23 cellular contexts compared by ENCODE assay signal in genomic region chr4:19523964-19524363, GRCh38.
"Had no signal": no experiment of that assay in that cellular context is flagged by ENCODE, and none has a peak within 500 bp of the region (broad histone marks: within the 10 kb centered on the region; RNA-seq: fewer than 3 reads in every experiment).

No MANE protein-coding gene starts in this region.

- H3K36me3 ChIP-seq: neural progenitor cell, ovary, right lobe of liver, sigmoid colon, stomach, thoracic aorta, thyroid gland, tibial nerve, upper lobe of left lung, vagina had no signal

- ATAC-seq: psoas muscle; right cardiac atrium; right lobe of liver; stimulated activated effector memory CD8-positive, alpha-beta T cell treated with anti-CD3 and anti-CD28 coated beads, Interleukin-12 subunit alpha, Interleukin-12 subunit beta, amount 100 ng/mL, for 72 hours; stimulated activated naive B cell treated with anti-CD40 and anti-IgM and Interleukin-4, amounts not matched to agents 10 μg/mL and 1 μg/mL and 100 μg/mL, for 72 hours had no signal

- FAIRE-seq: small intestine, urothelium cell line had no signal

- DNase-seq: occipital lobe; ovary; psoas muscle; right cardiac atrium; right lobe of liver; sigmoid colon; small intestine; stimulated activated CD4-positive, alpha-beta T cell treated with anti-CD3 and anti-CD28 coated beads, Interleukin-15, amount 100 ng/mL, for 24 hours; stimulated activated CD4-positive, alpha-beta T cell treated with anti-CD3 and anti-CD28 coated beads, Interleukin-2, amount 100 ng/mL, for 24 hours; stimulated activated CD4-positive, alpha-beta T cell treated with anti-CD3 and anti-CD28 coated beads, Interleukin-2, amount 100 ng/mL, for 48 hours; stimulated activated CD4-positive, alpha-beta T cell treated with anti-CD3 and anti-CD28 coated beads, Interleukin-4, amount 100 ng/mL, for 24 hours; stimulated activated naive B cell treated with anti-CD40 and anti-IgM and Interleukin-4, amounts not matched to agents 10 μg/mL and 1 μg/mL and 100 μg/mL, for 72 hours; stimulated activated naive CD4-positive, alpha-beta T cell treated with Interleukin-2 at 50 U/mL for 16 hours; stomach; thyroid gland; trophoblast cell had no signal

- H3K27me3 ChIP-seq: neural progenitor cell, ovary, right lobe of liver, sigmoid colon, stomach, thyroid gland, tibial nerve, upper lobe of left lung, vagina had no signal

- H3K4me3 ChIP-seq: neural progenitor cell, ovary, psoas muscle, right lobe of liver, sigmoid colon, stomach, thoracic aorta, thyroid gland, tibial nerve, upper lobe of left lung, vagina had no signal
